Comparison of ENCODE assay signal across 8 cellular contexts in genomic region chr13:45851171-45851889, GRCh38. TPM values are rescaled to one million over a fixed set of nuclear protein-coding genes. Genes with fewer than 3 reads are reported as not detected.
DNase-seq lines count a peak whose midpoint lies in the region; TF ChIP-seq lines count a peak whose summit lies in the region.
"Had no signal": no experiment of that assay in that cellular context is flagged by ENCODE, and none has a peak within 500 bp of the region (broad histone marks: within the 10 kb centered on the region; RNA-seq: fewer than 3 reads in every experiment).

SIAH3 (minus strand) TSS chr13:45851753; CDS start chr13:45851629, 124 bp downstream.

- peaks cover 5 to 50% (median 30%) of the 10 kb centered on the region in 6 donors for H3K4me1 ChIP-seq in spleen

- H3K4me1 Mint-ChIP-seq in activated naive CD8-positive, alpha-beta T cell treated with anti-CD3 and anti-CD28 coated beads for 36 hours, result peaks cover 47% of the 10 kb centered on the region
- H3K4me1 Mint-ChIP-seq in HFFc6 (ENCODE audit: low read depth), result no peaks in the 10 kb centered on the region

- 3 to 7% (median 3%) methylated on average over 32 to 34 of the region's 34 CpGs for WGBS in spleen, 5 donors

- H3K4me3 ChIP-seq in iPS-11a (ENCODE audit: low read depth, low read length), result peak within 1 kb of the TSS; percentile 18
- peak within 1 kb of the TSS in 7 of 8 donors; percentile 10 to 53 (median 30) for H3K4me3 ChIP-seq in spleen

- TF ChIP-seq POLR2A in spleen (IDR thresholded peaks at IDR 0.05), result no peak

- intact Hi-C loops in spleen (cut with DNase I; ENCODE audit: low total_unique reads), result no loop called here

- H3K36me3 Mint-ChIP-seq in activated naive CD8-positive, alpha-beta T cell treated with anti-CD3 and anti-CD28 coated beads for 36 hours, result no peaks in the 10 kb centered on the region
- H3K36me3 Mint-ChIP-seq in HFFc6 (ENCODE audit: low read depth), result no peaks in the 10 kb centered on the region

- TF ChIP-seq CTCF in spleen (IDR thresholded peaks at IDR 0.05 in 8 of 11, conservative IDR thresholded peaks at IDR 0.05 in 3 of 11) (no peak), HFFc6 (IDR thresholded peaks at IDR 0.05) (no peak)

- H3K27ac Mint-ChIP-seq in activated naive CD8-positive, alpha-beta T cell treated with anti-CD3 and anti-CD28 coated beads for 36 hours, result peak within 1 kb of the TSS; percentile 11
- H3K27ac Mint-ChIP-seq in HFFc6, result no peak within 1 kb of the TSS

- H3K27me3 ChIP-seq in spleen (replicated peaks in 1 of 7), result peaks cover 0 to 78% (median 16%) of the 10 kb centered on the region in 7 donors

- peaks cover 14% of the 10 kb centered on the region for H3K27me3 Mint-ChIP-seq in activated naive CD8-positive, alpha-beta T cell treated with anti-CD3 and anti-CD28 coated beads for 36 hours
- peaks cover 24% of the 10 kb centered on the region for H3K27me3 Mint-ChIP-seq in HFFc6 (ENCODE audit: insufficient read depth)

- DNase-seq in NCI-H524 treated with DMSO at 0.1 percent for 48 hours (lab: John Stamatoyannopoulos, UW), result peak; percentile 82
- DNase-seq in activated naive CD8-positive, alpha-beta T cell treated with anti-CD3 and anti-CD28 coated beads for 36 hours, result peak; percentile 17
- DNase-seq in spleen, result no peak
- no peak for DNase-seq in ureter (ENCODE audit: low spot score)
- DNase-seq in HFFc6, result no peak
- DNase-seq in AG08395 (ENCODE audit: low spot score), result no peak

- peak within 1 kb of the TSS; percentile 86 for H3K4me3 Mint-ChIP-seq in activated naive CD8-positive, alpha-beta T cell treated with anti-CD3 and anti-CD28 coated beads for 36 hours
- no peak within 1 kb of the TSS for H3K4me3 Mint-ChIP-seq in HFFc6

- H3K9me3 Mint-ChIP-seq in activated naive CD8-positive, alpha-beta T cell treated with anti-CD3 and anti-CD28 coated beads for 36 hours, result peaks cover 6% of the 10 kb centered on the region
- H3K9me3 Mint-ChIP-seq in HFFc6, result no peaks in the 10 kb centered on the region

- H3K9me3 ChIP-seq in spleen, result peaks cover 0 to 17% (median 11%) of the 10 kb centered on the region in 8 donors
- H3K9me3 ChIP-seq: neutrophil had no signal

- no peaks in the 10 kb centered on the region for H3K36me3 ChIP-seq in spleen
- H3K36me3 ChIP-seq: neutrophil had no signal

- no peak within 1 kb of the TSS for H3K27ac ChIP-seq in spleen
- H3K27ac ChIP-seq: neutrophil had no signal

RNA-seq across cellular contexts. Expression of gene SIAH3, which starts in this region (rescaled TPM):
- under 1 TPM; 0.30 to 0.33 TPM for total RNA-seq in activated naive CD8-positive, alpha-beta T cell treated with anti-CD3 and anti-CD28 coated beads for 36 hours
- under 1 TPM in 6 of 7 donors, not detected in 1; 0.03 to 0.20 (median 0.11) TPM for total RNA-seq in spleen
- under 1 TPM; under 0.01 to 0.03 (median 0.02) TPM for polyA plus RNA-seq in spleen
- total RNA-seq in ureter, result 0.08 TPM
- total RNA-seq in HFFc6 (2021; fragmentation: NEBNext Ultra II Directional; extraction: Animal tissue kit (Norgen Biotek cat#: 25700)), result not detected

Comparison
In these comparisons a context has a peak if more than half of its experiments do, and no peak if none do; other contexts are left out.
1. Peak in DNase-seq in activated naive CD8-positive, alpha-beta T cell treated with anti-CD3 and anti-CD28 coated beads for 36 hours; RNA of the gene not detected or under 1 TPM.